In the genomic region with DNA sequence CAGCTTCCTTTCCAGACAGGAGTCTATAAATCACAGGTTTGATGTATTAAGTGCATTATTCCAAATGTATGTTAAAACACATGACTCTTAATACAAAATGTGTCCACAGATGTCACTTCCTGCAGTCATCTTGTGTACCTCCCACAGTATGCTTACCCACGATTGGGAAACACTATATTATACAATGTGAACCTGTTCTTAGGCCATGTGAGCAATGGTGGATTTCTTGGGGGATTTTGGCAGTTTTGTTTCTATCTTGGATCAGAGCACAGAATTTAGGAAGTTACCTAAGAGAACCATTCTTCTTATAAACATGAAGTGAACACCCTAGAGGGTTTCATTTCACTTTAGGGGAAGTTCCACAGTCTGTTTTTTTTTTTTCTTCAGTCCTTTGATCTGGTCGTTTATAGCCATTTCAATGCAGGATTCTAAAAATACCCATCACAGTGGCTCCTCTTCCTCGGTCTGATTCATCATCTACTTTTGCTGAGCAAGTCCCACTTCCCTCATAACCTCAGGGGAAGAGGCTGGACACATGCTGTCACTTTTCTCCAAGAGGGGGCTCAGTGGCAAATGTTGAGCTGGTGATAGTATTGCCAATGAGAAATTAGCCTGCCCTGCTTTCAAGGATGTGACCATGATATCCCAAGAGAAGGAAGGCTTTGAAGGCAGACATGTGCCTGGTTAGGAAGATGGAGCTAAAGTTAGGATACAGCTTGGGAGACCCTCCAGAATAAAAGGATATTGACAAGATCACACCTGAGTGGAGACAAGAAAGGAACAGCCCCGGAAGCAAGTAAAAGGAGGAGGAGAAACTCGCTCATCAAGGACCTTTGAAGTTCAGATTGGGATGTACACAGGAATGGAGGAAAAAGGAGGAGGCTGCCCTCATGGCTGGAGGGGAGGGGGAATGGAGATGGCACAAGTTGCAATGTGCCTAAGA, we compare ENCODE assay signal across 9 cellular contexts. TPM values are rescaled to one million over a fixed set of nuclear protein-coding genes. Genes with fewer than 3 reads are reported as not detected.
DNase-seq lines count a peak whose midpoint lies in the region; ATAC-seq and TF ChIP-seq lines count a peak whose summit lies in the region.
"Had no signal": no experiment of that assay in that cellular context is flagged by ENCODE, and none has a peak within 500 bp of the region (broad histone marks: within the 10 kb centered on the region; RNA-seq: fewer than 3 reads in every experiment).

No MANE protein-coding gene starts in this region.

- POLR2A ChIA-PET in T-cell (lab: Charles Lee): interaction anchor here in 1 of 2 donors (0.7 kb wide), 1 partner anchor 177 kb away, joined by 8 read pairs; no protein-coding TSS in a partner anchor

- no peak for DNase-seq in activated T-cell treated with anti-CD3 and anti-CD28 coated beads, Interleukin-2, amount 50 U/mL, for 4 hours
- no peak for DNase-seq in activated T-cell treated with anti-CD3 and anti-CD28 coated beads, Interleukin-2, amount 50 U/mL, for 48 hours
- peak in 1 of 34 experiments; percentile 10 for DNase-seq in T-cell
- peak; percentile 27 for DNase-seq in superior temporal gyrus (ENCODE audit: extremely low spot score)
- DNase-seq in NCI-H1105 treated with DMSO at 0.1 percent for 48 hours (lab: John Stamatoyannopoulos, UW): no peak
- DNase-seq in NCI-H510A (lab: John Stamatoyannopoulos, UW): no peak
- no peak for DNase-seq in HFFc6

- no peaks in the 10 kb centered on the region for H3K9me3 Mint-ChIP-seq in activated T-cell treated with anti-CD3 and anti-CD28 coated beads, Interleukin-2, amount 50 U/mL, for 4 hours
- H3K9me3 Mint-ChIP-seq in T-cell: no peaks in the 10 kb centered on the region
- no peaks in the 10 kb centered on the region for H3K9me3 Mint-ChIP-seq in HFFc6

- peak overlapping the region; percentile 73 for H3K4me3 Mint-ChIP-seq in activated T-cell treated with anti-CD3 and anti-CD28 coated beads, Interleukin-2, amount 50 U/mL, for 4 hours
- H3K4me3 Mint-ChIP-seq in T-cell: peak overlapping the region in 2 of 3 donors; percentile 6 to 35
- no peak overlapping the region for H3K4me3 Mint-ChIP-seq in HFFc6

- peaks cover 7% of the 10 kb centered on the region for H3K36me3 Mint-ChIP-seq in activated T-cell treated with anti-CD3 and anti-CD28 coated beads, Interleukin-2, amount 50 U/mL, for 4 hours (ENCODE audit: insufficient read depth)
- H3K36me3 Mint-ChIP-seq in T-cell (peaks cover 10% of the 10 kb centered on the region), HFFc6 (ENCODE audit: low read depth) (no peaks in the 10 kb centered on the region)

- TF ChIP-seq CTCF in HFFc6 (IDR thresholded peaks at IDR 0.05): no peak

- peaks cover 65% of the 10 kb centered on the region for H3K4me1 Mint-ChIP-seq in activated T-cell treated with anti-CD3 and anti-CD28 coated beads, Interleukin-2, amount 50 U/mL, for 4 hours (ENCODE audit: low read depth)
- peaks cover 29 to 71% (median 35%) of the 10 kb centered on the region in 3 donors for H3K4me1 Mint-ChIP-seq in T-cell
- no peaks in the 10 kb centered on the region for H3K4me1 Mint-ChIP-seq in HFFc6 (ENCODE audit: low read depth)

- peak overlapping the region; percentile 77 to 89 for H3K27ac Mint-ChIP-seq in T-cell
- H3K27ac Mint-ChIP-seq in HFFc6: no peak overlapping the region

- H3K27me3 Mint-ChIP-seq in activated T-cell treated with anti-CD3 and anti-CD28 coated beads, Interleukin-2, amount 50 U/mL, for 4 hours (ENCODE audit: low read depth): no peaks in the 10 kb centered on the region
- no peaks in the 10 kb centered on the region for H3K27me3 Mint-ChIP-seq in T-cell
- H3K27me3 Mint-ChIP-seq in HFFc6 (ENCODE audit: insufficient read depth): peaks cover 38% of the 10 kb centered on the region

- ATAC-seq in activated T-cell treated with anti-CD3 and anti-CD28 coated beads, Interleukin-2, amount 50 U/mL, for 4 hours: peak; percentile 66 to 77
- ATAC-seq in HG03095 (IDR thresholded peaks at IDR 0.05; ENCODE audit: unreplicated experiment) (peak; percentile 49), T-cell (replicated peaks in 1 of 4) (peak in 3 of 4 experiments; percentile 31 to 80 (median 55))
- ATAC-seq: Panc1 had no signal

- CTCF ChIA-PET in T-cell (lab: Charles Lee): no interaction called here

RNA-seq across cellular contexts. Expression of a gene that starts 22.6 kb away (rescaled TPM):
- 1 to 10 TPM; 2.6 to 7.8 (median 7.8) TPM for total RNA-seq in activated T-cell treated with anti-CD3 and anti-CD28 coated beads, Interleukin-2, amount 50 U/mL, for 4 hours
- 10 to 100 TPM in 4 of 5 donors, 1 to 10 TPM in 1; 5.1 to 28.4 (median 13.6) TPM for total RNA-seq in T-cell
- not detected for total RNA-seq in HFFc6 (2021; fragmentation: NEBNext Ultra II Directional; extraction: Animal tissue kit (Norgen Biotek cat#: 25700))
